ENCODE assay signal across 7 cellular contexts in the genomic region with DNA sequence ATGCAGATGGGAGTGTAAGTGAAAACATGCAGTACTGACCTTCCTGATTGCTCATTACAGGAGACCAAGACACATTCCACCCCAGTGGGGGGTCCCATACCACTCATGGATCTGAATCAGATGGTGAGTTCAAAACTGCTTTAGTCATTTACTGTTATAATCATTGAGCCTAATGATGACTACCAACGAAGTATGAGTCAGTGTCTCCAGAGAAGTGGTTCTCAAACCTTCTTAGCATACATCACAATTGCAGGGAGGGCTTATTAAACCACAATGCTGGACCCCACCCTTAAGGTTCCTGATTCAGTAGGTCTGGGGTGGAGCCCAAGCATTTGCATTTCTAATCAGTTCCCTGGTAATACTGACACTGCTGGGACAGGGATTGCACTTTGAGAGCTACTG.
DNase-seq lines count a peak whose midpoint lies in the region; ATAC-seq and TF ChIP-seq lines count a peak whose summit lies in the region.

No MANE protein-coding gene starts in this region.

- CTCF ChIA-PET in activated CD8-positive, alpha-beta T cell treated with anti-CD3 and anti-CD28 coated beads for 36 hours (lab: Charles Lee) = interaction anchor here (0.8 to 1.6 kb wide), 2 partner anchors 148 to 177 kb away, joined by 3 to 4 read pairs; no protein-coding TSS in a partner anchor

- H3K4me1 Mint-ChIP-seq in activated CD8-positive, alpha-beta T cell treated with anti-CD3 and anti-CD28 coated beads for 36 hours (ENCODE audit: low read depth) = peaks cover 68% of the 10 kb centered on the region

- no peak overlapping the region for H3K4me3 Mint-ChIP-seq in activated CD8-positive, alpha-beta T cell treated with anti-CD3 and anti-CD28 coated beads for 36 hours

- peak; percentile 84 for ATAC-seq in activated CD8-positive, alpha-beta T cell treated with anti-CD3 and anti-CD28 coated beads for 36 hours
- ATAC-seq in HG03280 (IDR thresholded peaks at IDR 0.05; ENCODE audit: unreplicated experiment) = no peak

- H3K27ac Mint-ChIP-seq in activated CD8-positive, alpha-beta T cell treated with anti-CD3 and anti-CD28 coated beads for 36 hours = peak overlapping the region; percentile 83

- peaks cover 94% of the 10 kb centered on the region for H3K36me3 Mint-ChIP-seq in activated CD8-positive, alpha-beta T cell treated with anti-CD3 and anti-CD28 coated beads for 36 hours (ENCODE audit: low read depth)

- intact Hi-C loops in activated CD8-positive, alpha-beta T cell treated with anti-CD3 and anti-CD28 coated beads for 36 hours (cut with micrococcal nuclease) = no loop called here

- no peak for TF ChIP-seq CTCF in activated CD8-positive, alpha-beta T cell treated with anti-CD3 and anti-CD28 coated beads for 36 hours (IDR thresholded peaks at IDR 0.05)

- H3K27me3 Mint-ChIP-seq in activated CD8-positive, alpha-beta T cell treated with anti-CD3 and anti-CD28 coated beads for 36 hours = no peaks in the 10 kb centered on the region

- POLR2A ChIA-PET in activated CD8-positive, alpha-beta T cell treated with anti-CD3 and anti-CD28 coated beads for 36 hours (lab: Charles Lee) = interaction anchor here (1.3 kb wide), 1 partner anchor 10 kb away, joined by 4 read pairs; no protein-coding TSS in a partner anchor

- peaks cover 10% of the 10 kb centered on the region for H3K9me3 Mint-ChIP-seq in activated CD8-positive, alpha-beta T cell treated with anti-CD3 and anti-CD28 coated beads for 36 hours

- DNase-seq in HK-2 (ENCODE audit: unreplicated experiment) (peak; percentile 67), glomerular visceral epithelial cell (ENCODE audit: extremely low spot score) (peak; percentile 92), AML-193 (lab: John Stamatoyannopoulos, UW) (no peak), activated gamma-delta T cell (lab: John Stamatoyannopoulos, UW) (no peak)
- DNase-seq in activated CD8-positive, alpha-beta T cell treated with anti-CD3 and anti-CD28 coated beads for 36 hours = peak; percentile 74
- DNase-seq in stimulated activated CD8-positive, alpha-beta memory T cell treated with anti-CD3 and anti-CD28 coated beads, Interleukin-7, amount 100 ng/mL, for 48 hours (ENCODE audit: extremely low read depth in 1 of 2, low read depth in 1 of 2) = peak; percentile 24 to 57

Comparison
In these comparisons a context has a peak if more than half of its experiments do, and no peak if none do; other contexts are left out.
1. DNase-seq: peak in HK-2 (single experiment), activated CD8-positive, alpha-beta T cell treated with anti-CD3 and anti-CD28 coated beads for 36 hours (single experiment), glomerular visceral epithelial cell (single experiment) and stimulated activated CD8-positive, alpha-beta memory T cell treated with anti-CD3 and anti-CD28 coated beads, Interleukin-7, amount 100 ng/mL, for 48 hours (2 of 2); none in AML-193 (0 of 2) and activated gamma-delta T cell (single experiment).